7 cellular contexts compared by ENCODE assay signal in the genomic region with DNA sequence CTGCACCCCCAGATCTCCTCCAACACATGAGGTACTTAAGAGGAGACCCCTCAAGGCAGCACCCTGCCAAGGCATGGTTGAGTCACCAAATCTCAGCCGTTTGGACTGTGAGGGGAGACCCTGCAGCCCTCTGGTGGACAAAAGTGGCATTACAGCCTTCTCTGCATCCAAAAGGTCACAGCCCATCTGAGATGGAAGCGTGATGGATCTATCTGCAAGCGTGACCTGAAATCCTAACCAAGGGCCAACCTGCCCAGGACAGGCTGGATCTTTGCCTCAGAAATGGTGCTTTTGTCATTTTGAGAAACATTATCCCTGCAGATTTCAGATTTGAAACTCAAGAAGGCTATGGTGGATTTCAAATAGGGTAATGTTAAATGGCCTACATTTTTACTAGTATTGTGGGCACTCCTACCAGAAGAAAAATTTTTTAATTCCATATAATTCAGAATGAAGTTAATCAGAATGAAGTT. TPM values are rescaled to one million over a fixed set of nuclear protein-coding genes. Genes with fewer than 3 reads are reported as not detected.
A peak's percentile ranks its signal among the peaks of the same experiment; 100 is the strongest.
DNase-seq lines count a peak whose midpoint lies in the region; ATAC-seq, FAIRE-seq and TF ChIP-seq lines count a peak whose summit lies in the region.

No MANE protein-coding gene starts in this region.

- peaks cover 5% of the 10 kb centered on the region; the same call in 1 of the 2 replicates for H3K27me3 ChIP-seq in SJSA1 (replicated peaks)
- H3K27me3 ChIP-seq in pancreas = no peaks in the 10 kb centered on the region
- H3K27me3 ChIP-seq in transverse colon = no peaks in the 10 kb centered on the region

- H3K36me3 ChIP-seq in SJSA1 = no peaks in the 10 kb centered on the region
- H3K36me3 ChIP-seq in pancreas = no peaks in the 10 kb centered on the region
- no peaks in the 10 kb centered on the region for H3K36me3 ChIP-seq in transverse colon

- no peak for TF ChIP-seq POLR2A in transverse colon (IDR thresholded peaks at IDR 0.05)

- no peak for FAIRE-seq in pancreas (lab: Jason Lieb, UNC)

- H3K4me1 ChIP-seq in SJSA1 (replicated peaks) (no peaks in the 10 kb centered on the region), pancreas (no peaks in the 10 kb centered on the region), transverse colon (peaks cover 0 to 6% (median 0%) of the 10 kb centered on the region in 4 donors)

- peak; percentile 86 to 97 (median 94) for ATAC-seq in pancreas

- H3K4me3 ChIP-seq in GM12875 (ENCODE audit: low read depth, low read length) (no peak overlapping the region), SJSA1 (no peak overlapping the region), pancreas (no peak overlapping the region), transverse colon (no peak overlapping the region)

- peak in 63 of 76 experiments; percentile 6 to 80 (median 55) for DNase-seq in HUDEP-2 (lab: John Stamatoyannopoulos, UW; ENCODE audit: unreplicated experiment in 76 of 76)
- peak; percentile 44 to 76 for DNase-seq in SJSA1 (ENCODE audit: low read depth in 1 of 2, low spot score in 2 of 2)
- peak; percentile 82 for DNase-seq in activated naive CD4-positive, alpha-beta T cell treated with Interleukin-2 at 50 U/mL for 16 hours
- DNase-seq in globus pallidus (ENCODE audit: low spot score) = peak; percentile 60
- peak in 5 of 6 donors; percentile 63 to 87 (median 77) for DNase-seq in pancreas
- DNase-seq in transverse colon = peak; percentile 85

- peak; percentile 96 for TF ChIP-seq CTCF in GM12875 (IDR thresholded peaks at IDR 0.05; ENCODE audit: borderline replicate concordance, insufficient read depth, low read depth, low read length)
- TF ChIP-seq CTCF in pancreas (IDR thresholded peaks at IDR 0.05) = peak; percentile 75 to 92 (median 87)
- TF ChIP-seq CTCF in transverse colon (IDR thresholded peaks at IDR 0.05) = peak; percentile 78 to 97 (median 90)

- WGBS in pancreas, 2 donors = 3 to 4% methylated on average over 3 of the region's 3 CpGs
- 0% methylated on average over 3 of the region's 3 CpGs; no CpG with 5 or more reads in 1 of the 2 donors for WGBS in transverse colon (ENCODE audit: low coverage in 1 of 2), 2 donors

- no peaks in the 10 kb centered on the region; the same call in 1 of the 2 replicates for H3K9me3 ChIP-seq in SJSA1 (replicated peaks)
- H3K9me3 ChIP-seq in pancreas = no peaks in the 10 kb centered on the region
- H3K9me3 ChIP-seq in transverse colon = no peaks in the 10 kb centered on the region

- in situ Hi-C loops in transverse colon (cut with MboI; ENCODE audit: low pct_ligation_motif_present in 1 of 4, low pct_unique_long_range_greater_than_20kb in 1 of 4, low sequenced_read_pairs in 3 of 4) = loop anchor here in 2 of 4 donors (25.0 kb wide), 1 partner anchor 293 kb away; the partner anchor contains the start of gene DHRS2 (in 2 of the 2)

- no peak overlapping the region for H3K27ac ChIP-seq in SJSA1
- no peak overlapping the region for H3K27ac ChIP-seq in pancreas
- H3K27ac ChIP-seq in transverse colon = peak overlapping the region in 1 of 4 donors; percentile 2

- TF ChIP-seq EP300 in transverse colon (IDR thresholded peaks at IDR 0.05; ENCODE audit: low read depth) = no peak

- intact Hi-C loops in pancreas (cut with DNase I) (loop anchor here in 1 of 3 donors (10.0 kb wide), 1 partner anchor 205 kb away; no protein-coding TSS in a partner anchor), transverse colon (cut with DNase I; ENCODE audit: low total_unique reads) (loop anchor here (1.0 kb wide), 1 partner anchor 299 kb away; no protein-coding TSS in a partner anchor)

RNA-seq across cellular contexts. Expression of gene DHRS4, which starts 23.7 kb away (rescaled TPM):
- total RNA-seq in SJSA1 (2014; rRNA removed; shearing (Covaris generic)) = 42.8 and 58.2 TPM in 2 replicates
- 10 to 100 TPM; 10.8 to 24.8 (median 12.7) TPM for total RNA-seq in pancreas
- 10 to 100 TPM; 26.4 to 27.7 TPM for polyA plus RNA-seq in pancreas
- total RNA-seq in transverse colon = 10 to 100 TPM; 29.9 to 54.9 (median 42.6) TPM

RNA-seq across cellular contexts. Expression of gene DHRS4L2, which starts 58.9 kb away (rescaled TPM):
- 4.9 and 15.1 TPM in 2 replicates for total RNA-seq in SJSA1 (2014; rRNA removed; shearing (Covaris generic))
- total RNA-seq in pancreas (10 to 100 TPM; 10.3 to 16.2 (median 11.5) TPM), transverse colon (10 to 100 TPM; 18.1 to 38.9 (median 27.6) TPM)
- polyA plus RNA-seq in pancreas = 10 to 100 TPM; 20.2 to 35.0 TPM
